In genomic region chr6:90131614-90132423, GRCh38 we compare ENCODE assay signal across 11 cellular contexts.
DNase-seq lines count a peak whose midpoint lies in the region; ATAC-seq, FAIRE-seq and TF ChIP-seq lines count a peak whose summit lies in the region.
"Had no signal": no experiment of that assay in that cellular context is flagged by ENCODE, and none has a peak within 500 bp of the region (broad histone marks: within the 10 kb centered on the region; RNA-seq: fewer than 3 reads in every experiment).

No MANE protein-coding gene starts in this region.

- peaks cover 0 to 1% (median 0%) of the 10 kb centered on the region in 9 donors for H3K9me3 Mint-ChIP-seq in naive thymus-derived CD8-positive, alpha-beta T cell

- H3K27ac Mint-ChIP-seq in naive thymus-derived CD8-positive, alpha-beta T cell, result peak overlapping the region; percentile 32 to 90 (median 80)

- in situ Hi-C loops in astrocyte of the spinal cord (cut with HindIII; ENCODE audit: low sequenced_read_pairs), result no loop called here

- WGBS in ovary, 3 donors, result 71 to 91% (median 87%) methylated on average over 7 of the region's 7 CpGs

- no peak overlapping the region for H3K4me3 ChIP-seq in NB4 (ENCODE audit: low read depth, low read length)
- no peak overlapping the region for H3K4me3 ChIP-seq in astrocyte of the spinal cord (ENCODE audit: low read depth, low read length)
- H3K4me3 ChIP-seq in kidney (ENCODE audit: low read length in 2 of 2), result no peak overlapping the region
- H3K4me3 ChIP-seq in ovary, result no peak overlapping the region
- H3K4me3 ChIP-seq: prostate gland had no signal

- H3K9me3 ChIP-seq in kidney (ENCODE audit: control insufficient read depth in 1 of 2, low read length in 2 of 2) (no peaks in the 10 kb centered on the region), ovary (no peaks in the 10 kb centered on the region)
- H3K9me3 ChIP-seq: prostate gland had no signal

- intact Hi-C loops in kidney (cut with DNase I), result no loop called here
- intact Hi-C loops in ovary (cut with DNase I), result no loop called here

- no peak for FAIRE-seq in kidney (lab: Jason Lieb, UNC)
- FAIRE-seq: colon had no signal

- peaks cover 0 to 6% (median 6%) of the 10 kb centered on the region in 3 donors for H3K36me3 Mint-ChIP-seq in naive thymus-derived CD8-positive, alpha-beta T cell

- peak overlapping the region in 2 of 10 donors; percentile 19 to 26 for H3K4me3 Mint-ChIP-seq in naive thymus-derived CD8-positive, alpha-beta T cell

- no peaks in the 10 kb centered on the region for H3K4me1 ChIP-seq in kidney (ENCODE audit: control insufficient read depth in 1 of 2, insufficient read depth in 1 of 2, low read depth in 1 of 2, low read length in 2 of 2)
- H3K4me1 ChIP-seq in ovary (ENCODE audit: insufficient read depth), result no peaks in the 10 kb centered on the region
- H3K4me1 ChIP-seq: prostate gland had no signal

- H3K27ac ChIP-seq in kidney (ENCODE audit: low read depth in 2 of 2, low read length in 2 of 2) (no peak overlapping the region), ovary (no peak overlapping the region)
- H3K27ac ChIP-seq: prostate gland had no signal

- no peak for TF ChIP-seq POLR2A in NB4 (IDR thresholded peaks at IDR 0.05; ENCODE audit: extremely low read depth, insufficient read length)
- no peak for TF ChIP-seq POLR2A in ovary (IDR thresholded peaks at IDR 0.05)

- POLR2A ChIA-PET in naive thymus-derived CD8-positive, alpha-beta T cell (lab: Charles Lee), result interaction anchor here (0.9 to 1.0 kb wide), 2 partner anchors 12 to 15 kb away, joined by 3 read pairs; no protein-coding TSS in a partner anchor

- peaks cover 50 to 78% (median 70%) of the 10 kb centered on the region in 4 donors for H3K4me1 Mint-ChIP-seq in naive thymus-derived CD8-positive, alpha-beta T cell

- no peak for ATAC-seq in naive thymus-derived CD8-positive, alpha-beta T cell

- no peaks in the 10 kb centered on the region for H3K27me3 Mint-ChIP-seq in naive thymus-derived CD8-positive, alpha-beta T cell
- H3K27me3 Mint-ChIP-seq: IgD-negative memory B cell had no signal

- H3K36me3 ChIP-seq in kidney (ENCODE audit: control insufficient read depth in 1 of 2, insufficient read depth in 2 of 2, low read length in 2 of 2), result no peaks in the 10 kb centered on the region
- no peaks in the 10 kb centered on the region for H3K36me3 ChIP-seq in ovary
- H3K36me3 ChIP-seq: prostate gland had no signal

- DNase-seq in CD1c-positive myeloid dendritic cell (ENCODE audit: extremely low spot score) (peak; percentile 41), NB4 (ENCODE audit: low read depth) (peak; percentile 22), astrocyte of the spinal cord (ENCODE audit: low read depth, low spot score) (peak; percentile 82), UCSD-AML1 (lab: John Stamatoyannopoulos, UW; ENCODE audit: unreplicated experiment) (no peak), kidney (no peak), ovary (no peak)
- DNase-seq in naive thymus-derived CD8-positive, alpha-beta T cell, result no peak
- no peak for DNase-seq in stimulated activated CD8-positive, alpha-beta memory T cell treated with anti-CD3 and anti-CD28 coated beads, Interleukin-4, amount 100 ng/mL, for 48 hours

- TF ChIP-seq CTCF in NB4 (IDR thresholded peaks at IDR 0.05; ENCODE audit: low read depth, low read length), result no peak
- TF ChIP-seq CTCF in astrocyte of the spinal cord (IDR thresholded peaks at IDR 0.05; ENCODE audit: low read depth, low read length), result no peak
- no peak for TF ChIP-seq CTCF in kidney (IDR thresholded peaks at IDR 0.05; ENCODE audit: borderline replicate concordance, extremely low read depth, insufficient read depth)
- TF ChIP-seq CTCF in ovary (IDR thresholded peaks at IDR 0.05), result no peak

- no peaks in the 10 kb centered on the region for H3K27me3 ChIP-seq in ovary

- no peak overlapping the region for H3K9ac ChIP-seq in kidney (ENCODE audit: low read length in 2 of 2)

- TF ChIP-seq EP300 in ovary (IDR thresholded peaks at IDR 0.05), result no peak

Comparison
In these comparisons a context has a peak if more than half of its experiments do, and no peak if none do; other contexts are left out.
1. DNase-seq: peak in CD1c-positive myeloid dendritic cell (single experiment), NB4 (single experiment) and astrocyte of the spinal cord (single experiment); none in naive thymus-derived CD8-positive, alpha-beta T cell (0 of 10), UCSD-AML1 (single experiment), kidney (single experiment), ovary (0 of 5) and stimulated activated CD8-positive, alpha-beta memory T cell treated with anti-CD3 and anti-CD28 coated beads, Interleukin-4, amount 100 ng/mL, for 48 hours (single experiment).